20 cellular contexts compared by ENCODE assay signal in the genomic region with DNA sequence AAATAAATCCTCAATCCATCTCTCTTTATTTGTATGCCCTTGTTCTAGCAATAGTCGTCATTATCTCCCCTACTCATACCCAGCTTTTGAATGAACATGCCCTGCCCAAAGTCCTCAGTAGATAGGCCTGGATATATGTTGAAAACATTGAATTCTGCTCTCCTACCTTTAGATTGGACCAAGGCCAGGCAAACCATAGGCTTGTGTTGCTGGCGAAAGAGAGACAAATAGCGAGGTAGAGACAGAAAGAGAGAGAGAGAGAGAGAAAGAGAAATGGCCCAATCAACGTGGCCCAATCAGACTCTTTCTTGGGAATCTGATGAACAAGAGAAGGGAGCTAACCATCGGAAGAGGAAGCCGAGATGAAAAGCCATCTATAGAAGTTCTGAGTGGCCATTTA.
"Had no signal": no experiment of that assay in that cellular context is flagged by ENCODE, and none has a peak within 500 bp of the region (broad histone marks: within the 10 kb centered on the region; RNA-seq: fewer than 3 reads in every experiment).

No MANE protein-coding gene starts in this region.

- H3K27me3 Mint-ChIP-seq: activated CD4-positive, alpha-beta memory T cell treated with anti-CD3 and anti-CD28 coated beads for 36 hours; activated naive CD8-positive, alpha-beta T cell treated with anti-CD3 and anti-CD28 coated beads, Interleukin-2, amount 10 ng/mL, durations not matched to agents 7 days and 5 days had no signal

- DNase-seq: activated CD4-positive, alpha-beta memory T cell treated with anti-CD3 and anti-CD28 coated beads for 36 hours; activated CD4-positive, alpha-beta T cell treated with anti-CD3 and anti-CD28 coated beads for 48 hours; activated naive CD4-positive, alpha-beta T cell treated with Interleukin-2 at 50 U/mL for 16 hours; activated naive CD8-positive, alpha-beta T cell treated with anti-CD3 and anti-CD28 coated beads, Interleukin-2, amount 10 ng/mL, durations not matched to agents 7 days and 5 days; activated T-cell treated with anti-CD3 and anti-CD28 coated beads, Interleukin-2, amount 50 U/mL, for 48 hours; amniotic stem cell; endodermal cell; kidney glomerular epithelial cell; left lung; midbrain; nucleus accumbens; small intestine; stimulated activated CD4-positive, alpha-beta T cell treated with anti-CD3 and anti-CD28 coated beads, Interleukin-15, amount 100 ng/mL, for 24 hours; stimulated activated CD4-positive, alpha-beta T cell treated with anti-CD3 and anti-CD28 coated beads, Interleukin-2, amount 100 ng/mL, for 48 hours; stimulated activated naive CD4-positive, alpha-beta T cell; T1000 had no signal

- H3K9me3 Mint-ChIP-seq: T-helper 1 cell treated with Interleukin-12 subunit alpha and Interleukin-12 subunit beta and Interleukin-4 antibody, amounts not matched to agents 30 μg/mL and 1 μg/mL, for 36 hours had no signal

- H3K4me3 Mint-ChIP-seq: activated CD4-positive, alpha-beta memory T cell treated with anti-CD3 and anti-CD28 coated beads for 36 hours; activated naive CD8-positive, alpha-beta T cell treated with anti-CD3 and anti-CD28 coated beads, Interleukin-2, amount 10 ng/mL, durations not matched to agents 7 days and 5 days; endodermal cell; T-helper 1 cell treated with Interleukin-12 subunit alpha and Interleukin-12 subunit beta and Interleukin-4 antibody, amounts not matched to agents 30 μg/mL and 1 μg/mL, for 36 hours had no signal

- H3K27me3 ChIP-seq: left lung had no signal

- H3K4me3 ChIP-seq: coronary artery, left lung, thoracic aorta had no signal

- H3K4me1 ChIP-seq: left lung had no signal

- ATAC-seq: left lung, sciatic nerve had no signal

- H3K27ac ChIP-seq: coronary artery, left lung had no signal

- H3K27ac Mint-ChIP-seq: activated CD4-positive, alpha-beta memory T cell treated with anti-CD3 and anti-CD28 coated beads for 36 hours; activated naive CD8-positive, alpha-beta T cell treated with anti-CD3 and anti-CD28 coated beads, Interleukin-2, amount 10 ng/mL, durations not matched to agents 7 days and 5 days; endodermal cell; T-helper 1 cell treated with Interleukin-12 subunit alpha and Interleukin-12 subunit beta and Interleukin-4 antibody, amounts not matched to agents 30 μg/mL and 1 μg/mL, for 36 hours had no signal

- H3K9me3 ChIP-seq: left lung, thoracic aorta had no signal
